ENCODE assay signal across 8 cellular contexts in the genomic region with DNA sequence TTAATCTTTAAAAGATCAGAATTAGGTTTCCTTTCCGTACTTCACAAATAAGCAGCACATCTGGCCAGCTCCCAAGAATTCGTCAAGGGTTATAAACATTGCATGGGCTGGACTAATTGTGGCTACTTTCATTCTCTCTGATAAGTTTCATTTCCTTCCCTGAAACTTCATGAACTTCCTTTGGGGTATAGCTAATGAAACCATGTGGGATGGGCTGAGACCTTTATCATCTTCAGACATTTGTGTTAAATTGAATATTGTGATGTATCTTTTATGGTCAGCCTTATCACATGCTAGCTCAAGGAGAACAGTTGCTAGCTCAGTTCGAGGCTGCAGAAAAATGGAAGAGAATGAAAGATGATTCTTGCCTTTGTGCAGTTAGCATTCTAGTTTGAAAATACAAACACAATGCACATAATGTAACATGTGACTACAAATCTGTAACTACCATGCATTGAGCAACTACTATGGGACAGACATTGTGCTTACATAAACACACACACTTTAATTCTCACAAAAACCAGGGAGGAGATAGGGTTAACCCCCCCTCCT. TPM values are rescaled to one million over a fixed set of nuclear protein-coding genes. Genes with fewer than 3 reads are reported as not detected.
DNase-seq lines count a peak whose midpoint lies in the region; ATAC-seq and TF ChIP-seq lines count a peak whose summit lies in the region.

No MANE protein-coding gene starts in this region.

- H3K4me3 Mint-ChIP-seq in memory B cell: peak overlapping the region; percentile 43

- H3K27ac ChIP-seq in heart left ventricle: peak overlapping the region in 8 of 12 donors; percentile 4 to 85 (median 34)

- H3K9me3 Mint-ChIP-seq in memory B cell: no peaks in the 10 kb centered on the region

- ATAC-seq in heart left ventricle (no peak), Right ventricle myocardium inferior (no peak), HG03457 (IDR thresholded peaks at IDR 0.05; ENCODE audit: unreplicated experiment) (peak; percentile 39), memory B cell (ENCODE audit: low read depth) (peak; percentile 28)

- no peak for TF ChIP-seq POLR2A in heart left ventricle (IDR thresholded peaks at IDR 0.05)

- no peaks in the 10 kb centered on the region for H3K9me3 ChIP-seq in heart left ventricle

- H3K4me3 ChIP-seq in heart left ventricle: peak overlapping the region in 7 of 12 donors; percentile 1 to 41 (median 13)

- DNase-seq in heart left ventricle (peak in 3 of 5 donors; percentile 38 to 49 (median 45)), Right ventricle myocardium inferior (ENCODE audit: missing footprints) (no peak), amniotic epithelial cell (ENCODE audit: low read depth) (peak; percentile 67), memory B cell (ENCODE audit: low spot score in 2 of 2) (no peak), GM19240 (ENCODE audit: insufficient read length, low spot score) (no peak), middle frontal gyrus (ENCODE audit: extremely low spot score, low spot score) (no peak), nucleus accumbens (lab: John Stamatoyannopoulos, UW) (no peak)

- no peaks in the 10 kb centered on the region for H3K36me3 ChIP-seq in heart left ventricle

- TF ChIP-seq CTCF in heart left ventricle (IDR thresholded peaks at IDR 0.05): no peak

- H3K27me3 Mint-ChIP-seq in memory B cell: peaks cover 12% of the 10 kb centered on the region

- H3K27ac Mint-ChIP-seq in memory B cell: no peak overlapping the region

- H3K4me1 Mint-ChIP-seq in memory B cell: peaks cover 26% of the 10 kb centered on the region

- peaks cover 0 to 47% (median 25%) of the 10 kb centered on the region in 12 donors for H3K4me1 ChIP-seq in heart left ventricle

- no peaks in the 10 kb centered on the region for H3K36me3 Mint-ChIP-seq in memory B cell

- 1 to 2% (median 1%) methylated on average over 3 of the region's 3 CpGs for WGBS in heart left ventricle, 4 donors

- intact Hi-C loops in heart left ventricle (cut with DNase I) (loop anchor here in 4 of 10 donors (2.0 to 10.0 kb wide), 8 partner anchors 41 to 531 kb away; a partner anchor contains a TSS), Right ventricle myocardium inferior (cut with DNase I) (no loop called here)

- no peaks in the 10 kb centered on the region for H3K27me3 ChIP-seq in heart left ventricle

RNA-seq across cellular contexts. Expression of a gene that starts 1.7 kb away (rescaled TPM):
- total RNA-seq in heart left ventricle (100 to 1,000 TPM in 5 of 9 donors, 10 to 100 TPM in 4; 67.8 to 160 (median 115) TPM), Right ventricle myocardium inferior (125 TPM)
- 100 to 1,000 TPM; 140 to 294 TPM for polyA plus RNA-seq in heart left ventricle

Comparison
In these comparisons a context has a peak if more than half of its experiments do, and no peak if none do; other contexts are left out.
1. DNase-seq: peak in heart left ventricle (3 of 5) and amniotic epithelial cell (single experiment); none in Right ventricle myocardium inferior (single experiment), memory B cell (0 of 2), GM19240 (single experiment), middle frontal gyrus (single experiment) and nucleus accumbens (0 of 56).
2. ATAC-seq: peak in HG03457 (single experiment) and memory B cell (single experiment); none in heart left ventricle (0 of 4) and Right ventricle myocardium inferior (single experiment).